Comparison of ENCODE assay signal across 7 cellular contexts in genomic region chr3:25128735-25129134, GRCh38.
"Had no signal": no experiment of that assay in that cellular context is flagged by ENCODE, and none has a peak within 500 bp of the region (broad histone marks: within the 10 kb centered on the region; RNA-seq: fewer than 3 reads in every experiment).

No MANE protein-coding gene starts in this region.

- DNase-seq: GDM1, GF-D8 had no signal

- ATAC-seq: GM12878 had no signal

- FAIRE-seq: GM12878, GM12891, GM12892, GM18507, GM19239 had no signal

- H3K4me3 ChIP-seq: GM12878 had no signal
